ENCODE assay signal across 27 cellular contexts in the genomic region with DNA sequence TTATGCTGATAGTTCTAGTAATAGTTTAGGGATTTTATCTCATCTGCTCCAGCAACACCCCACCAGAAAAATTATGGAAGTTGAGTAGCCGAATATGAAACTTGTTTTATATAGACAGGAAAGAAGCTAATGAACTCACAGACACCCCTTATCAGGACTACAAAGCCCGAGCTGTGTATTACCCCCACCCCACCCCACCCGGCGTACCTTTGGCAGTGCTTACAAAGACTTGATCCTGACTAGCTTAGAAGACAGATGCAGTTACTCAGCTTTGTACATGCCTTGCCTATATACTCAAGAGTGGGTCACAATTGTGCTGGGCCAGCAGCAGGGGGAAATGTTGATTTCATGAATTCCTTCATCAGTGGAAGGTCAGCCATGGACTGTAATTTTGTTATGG. TPM values are rescaled to one million over a fixed set of nuclear protein-coding genes. Genes with fewer than 3 reads are reported as not detected.
A peak's percentile ranks its signal among the peaks of the same experiment; 100 is the strongest.
DNase-seq lines count a peak whose midpoint lies in the region; ATAC-seq and TF ChIP-seq lines count a peak whose summit lies in the region.
"Had no signal": no experiment of that assay in that cellular context is flagged by ENCODE, and none has a peak within 500 bp of the region (broad histone marks: within the 10 kb centered on the region; RNA-seq: fewer than 3 reads in every experiment).

No MANE protein-coding gene starts in this region.

- TF ChIP-seq EP300 in gastroesophageal sphincter (IDR thresholded peaks at IDR 0.05), result no peak

- H3K4me1 ChIP-seq in breast epithelium (no peaks in the 10 kb centered on the region), mammary epithelial cell (ENCODE audit: insufficient read depth, low read length) (peaks cover 22% of the 10 kb centered on the region), gastroesophageal sphincter (peaks cover 0 to 35% (median 16%) of the 10 kb centered on the region in 3 donors)

- peak overlapping the region; percentile 45 to 85 (median 72) for H3K27ac Mint-ChIP-seq in nephron
- H3K27ac Mint-ChIP-seq: activated T-helper 2 cell treated with anti-CD3 and anti-CD28 coated beads, Interferon-gamma antibody, Interleukin-2, Interleukin-4, amounts not matched to agents 10 μg/mL and 5 μg/mL and 100 μg/mL, durations not matched to agents 14 hours and 24 hours and 36 hours had no signal

- no peaks in the 10 kb centered on the region for H4K20me1 ChIP-seq in mammary epithelial cell (ENCODE audit: insufficient read depth, low read length)

- no peak overlapping the region for H3K4me3 ChIP-seq in breast epithelium
- no peak overlapping the region for H3K4me3 ChIP-seq in mammary epithelial cell (replicated peaks in 1 of 3; ENCODE audit: insufficient read depth in 1 of 3, low read depth in 2 of 3, low read length in 3 of 3)
- H3K4me3 ChIP-seq in gastroesophageal sphincter, result no peak overlapping the region
- no peak overlapping the region for H3K4me3 ChIP-seq in lower leg skin (ENCODE audit: low read depth, poor library complexity, severe bottlenecking)
- H3K4me3 ChIP-seq: coronary artery, skin epidermis, tibial artery had no signal

- H3K9me3 Mint-ChIP-seq in nephron, result no peaks in the 10 kb centered on the region
- H3K9me3 Mint-ChIP-seq: activated T-helper 2 cell treated with anti-CD3 and anti-CD28 coated beads, Interferon-gamma antibody, Interleukin-2, Interleukin-4, amounts not matched to agents 10 μg/mL and 5 μg/mL and 100 μg/mL, durations not matched to agents 14 hours and 24 hours and 36 hours had no signal

- DNase-seq in breast epithelium (ENCODE audit: low spot score in 2 of 2) (no peak), mammary epithelial cell (no peak), C1 segment of cervical spinal cord (lab: John Stamatoyannopoulos, UW) (no peak), lower leg skin (ENCODE audit: low spot score in 2 of 2) (no peak)
- no peak for DNase-seq in activated naive CD4-positive, alpha-beta T cell (lab: John Stamatoyannopoulos, UW)
- DNase-seq: activated CD8-positive, alpha-beta memory T cell treated with anti-CD3 and anti-CD28 coated beads, Interleukin-2, amount 50 U/mL, for 4 hours; Calu3; GOT3; head of caudate nucleus; left colon; NCI-H1105; NCI-H2081; PC-3; SHP77; stimulated activated CD4-positive, alpha-beta T cell treated with anti-CD3 and anti-CD28 coated beads, Interleukin-1b, Interleukin-23, amount 100 ng/mL, for 48 hours; stimulated activated naive CD4-positive, alpha-beta T cell treated with Interleukin-2 at 50 U/mL for 16 hours; tibial artery had no signal

- H3K4me3 Mint-ChIP-seq in nephron, result no peak overlapping the region

- H3K4me2 ChIP-seq in mammary epithelial cell (ENCODE audit: insufficient read depth, low read depth, low read length), result no peak overlapping the region

- peaks cover 23% of the 10 kb centered on the region for H3K4me1 Mint-ChIP-seq in nephron

- TF ChIP-seq CTCF in breast epithelium (IDR thresholded peaks at IDR 0.05) (no peak), mammary epithelial cell (conservative IDR thresholded peaks at IDR 0.05 in 1 of 2, IDR thresholded peaks at IDR 0.05 in 1 of 2; ENCODE audit: extremely low read depth in 1 of 2, insufficient read depth in 1 of 2, low read depth in 1 of 2, low read length in 2 of 2) (no peak), gastroesophageal sphincter (IDR thresholded peaks at IDR 0.05) (no peak), nephron (IDR thresholded peaks at IDR 0.05; ENCODE audit: unreplicated experiment in 3 of 3) (no peak), lower leg skin (IDR thresholded peaks at IDR 0.05) (no peak)

- CTCF ChIA-PET in mammary epithelial cell (lab: Charles Lee; ENCODE audit: low non-redundant PET), result no interaction called here

- dilution Hi-C loops in mammary epithelial cell (cut with HindIII; ENCODE audit: low sequenced_read_pairs), result no loop called here

- H3K27me3 ChIP-seq in breast epithelium (no peaks in the 10 kb centered on the region), mammary epithelial cell (ENCODE audit: insufficient read depth, low read length) (no peaks in the 10 kb centered on the region), gastroesophageal sphincter (no peaks in the 10 kb centered on the region)

- no peaks in the 10 kb centered on the region for H3K27me3 Mint-ChIP-seq in nephron (ENCODE audit: low read depth)

- BruUV-seq in mammary epithelial cell (replicated peaks; lab: Mats Ljungman, UMichigan), result no TSS peak

- no peaks in the 10 kb centered on the region for H3K79me2 ChIP-seq in mammary epithelial cell (ENCODE audit: insufficient read depth, low read length)

- TF ChIP-seq POLR2A in breast epithelium (IDR thresholded peaks at IDR 0.05), result no peak
- no peak for TF ChIP-seq POLR2A in gastroesophageal sphincter (IDR thresholded peaks at IDR 0.05)
- no peak for TF ChIP-seq POLR2A in lower leg skin (IDR thresholded peaks at IDR 0.05)

- ATAC-seq in gastroesophageal sphincter (no peak), GM18511 (IDR thresholded peaks at IDR 0.05; ENCODE audit: unreplicated experiment) (no peak)

- peak overlapping the region; percentile 16 to 67 for H3K27ac ChIP-seq in breast epithelium
- H3K27ac ChIP-seq in mammary epithelial cell (ENCODE audit: insufficient read depth, low read depth, low read length), result no peak overlapping the region
- peak overlapping the region in 3 of 4 donors; percentile 39 to 79 (median 46) for H3K27ac ChIP-seq in gastroesophageal sphincter
- H3K27ac ChIP-seq: coronary artery, tibial artery had no signal

- in situ Hi-C loops in mammary epithelial cell (cut with MboI; ENCODE audit: low sequenced_read_pairs in 2 of 2), result no loop called here

- H3K9ac ChIP-seq in mammary epithelial cell (ENCODE audit: insufficient read depth, low read length), result no peak overlapping the region

- H3K9me3 ChIP-seq in breast epithelium (no peaks in the 10 kb centered on the region), mammary epithelial cell (replicated peaks; ENCODE audit: insufficient read depth, low read length) (no peaks in the 10 kb centered on the region), gastroesophageal sphincter (no peaks in the 10 kb centered on the region)
- H3K9me3 ChIP-seq: tibial artery had no signal

- no CpG with 5 or more reads among the region's 4 CpGs for WGBS in mammary epithelial cell (ENCODE audit: low coverage, missing lambda C conversion rate)
- 6 to 20% methylated on average over 2 to 4 of the region's 4 CpGs for WGBS in gastroesophageal sphincter (ENCODE audit: low coverage in 1 of 2), 2 donors
- 37 to 43% methylated on average over 4 of the region's 4 CpGs for WGBS in lower leg skin, 2 donors

- intact Hi-C loops in breast epithelium (cut with DNase I; ENCODE audit: low total_unique reads) (no loop called here), mammary epithelial cell (cut with micrococcal nuclease) (no loop called here), lower leg skin (cut with DNase I; ENCODE audit: low total_unique reads) (no loop called here)

- H2AFZ ChIP-seq in mammary epithelial cell (ENCODE audit: low read depth, low read length), result no peak overlapping the region

- no peaks in the 10 kb centered on the region for H3K36me3 ChIP-seq in breast epithelium
- no peaks in the 10 kb centered on the region for H3K36me3 ChIP-seq in mammary epithelial cell (ENCODE audit: insufficient read depth, low read length)
- H3K36me3 ChIP-seq in gastroesophageal sphincter, result no peaks in the 10 kb centered on the region
- H3K36me3 ChIP-seq: tibial artery had no signal

- no peaks in the 10 kb centered on the region for H3K36me3 Mint-ChIP-seq in nephron (ENCODE audit: low read depth)

RNA-seq across cellular contexts. Expression of gene PROX2, which starts 22.4 kb away (rescaled TPM):
- not detected for total RNA-seq in breast epithelium
- total RNA-seq in mammary epithelial cell, result not detected
- polyA plus RNA-seq in mammary epithelial cell, result not detected
- not detected for polyA minus RNA-seq in mammary epithelial cell
- total RNA-seq in gastroesophageal sphincter, result under 1 TPM in 1 of 4 donors, not detected in 3; 0.08 TPM
- total RNA-seq in lower leg skin, result under 1 TPM in 2 of 4 donors, not detected in 2; 0.10 to 0.42 TPM
- total RNA-seq: Calu3, left colon, LHCN-M2, PC-3, pulmonary artery endothelial cell had no signal
- polyA plus RNA-seq: adipose tissue, BJ had no signal

RNA-seq across cellular contexts. Expression of gene DLST, which starts 28.1 kb away (rescaled TPM):
- 100 to 1,000 TPM in 1 of 3 donors, 10 to 100 TPM in 2; 73.4 to 104 (median 76.1) TPM for total RNA-seq in breast epithelium
- total RNA-seq in mammary epithelial cell, result 100 to 1,000 TPM in 1 of 2 donors, 10 to 100 TPM in 1; 63.3 to 145 TPM
- polyA plus RNA-seq in mammary epithelial cell, result 151 TPM
- polyA minus RNA-seq in mammary epithelial cell, result 162 TPM
- 10 to 100 TPM; 79.3 to 98.7 (median 87.8) TPM for total RNA-seq in gastroesophageal sphincter
- 100 to 1,000 TPM in 1 of 4 donors, 10 to 100 TPM in 3; 65.0 to 126 (median 73.8) TPM for total RNA-seq in lower leg skin
